In genomic region chr7:40232242-40232929, GRCh38 we compare ENCODE assay signal across 8 cellular contexts.
DNase-seq lines count a peak whose midpoint lies in the region; ATAC-seq, FAIRE-seq and TF ChIP-seq lines count a peak whose summit lies in the region.

No MANE protein-coding gene starts in this region.

- H3K4me3 ChIP-seq in epithelial cell of esophagus (ENCODE audit: low read length) (no peak overlapping the region), osteoblast (ENCODE audit: insufficient read depth, low read length) (no peak overlapping the region)

- H3K79me2 ChIP-seq in osteoblast (ENCODE audit: insufficient read depth, low read length), result no peaks in the 10 kb centered on the region

- peak overlapping the region; percentile 71 for H2AFZ ChIP-seq in osteoblast (ENCODE audit: low read length)

- ATAC-seq in GM18517 (IDR thresholded peaks at IDR 0.05; ENCODE audit: unreplicated experiment), result no peak
- no peak for ATAC-seq in natural killer cell treated with Interleukin-12 subunit alpha and Interleukin-12 subunit beta and Interleukin-15 and Interleukin-18, amount 100 ng/mL, for 72 hours

- no peaks in the 10 kb centered on the region for H3K36me3 ChIP-seq in osteoblast (ENCODE audit: insufficient read depth, low read length)

- peaks cover 2% of the 10 kb centered on the region for H3K4me1 ChIP-seq in osteoblast (ENCODE audit: insufficient read depth, low read length)

- H3K4me1 Mint-ChIP-seq in natural killer cell treated with Interleukin-12 subunit alpha and Interleukin-12 subunit beta and Interleukin-15 and Interleukin-18, amount 100 ng/mL, for 72 hours (ENCODE audit: low read depth in 2 of 2), result no peaks in the 10 kb centered on the region

- H3K27ac Mint-ChIP-seq in natural killer cell treated with Interleukin-12 subunit alpha and Interleukin-12 subunit beta and Interleukin-15 and Interleukin-18, amount 100 ng/mL, for 72 hours, result no peak overlapping the region

- no peaks in the 10 kb centered on the region for H3K9me3 ChIP-seq in osteoblast (ENCODE audit: low read depth, low read length)

- H3K27me3 Mint-ChIP-seq in natural killer cell treated with Interleukin-12 subunit alpha and Interleukin-12 subunit beta and Interleukin-15 and Interleukin-18, amount 100 ng/mL, for 72 hours, result no peaks in the 10 kb centered on the region

- H3K9me3 Mint-ChIP-seq in natural killer cell treated with Interleukin-12 subunit alpha and Interleukin-12 subunit beta and Interleukin-15 and Interleukin-18, amount 100 ng/mL, for 72 hours, result no peaks in the 10 kb centered on the region

- H4K20me1 ChIP-seq in osteoblast (ENCODE audit: insufficient read depth, low read length), result no peaks in the 10 kb centered on the region

- H3K27ac ChIP-seq in osteoblast (ENCODE audit: low read depth, low read length), result no peak overlapping the region

- peak; percentile 96 for FAIRE-seq in G401.6 (lab: Jason Lieb, UNC)

- no peaks in the 10 kb centered on the region for H3K36me3 Mint-ChIP-seq in natural killer cell treated with Interleukin-12 subunit alpha and Interleukin-12 subunit beta and Interleukin-15 and Interleukin-18, amount 100 ng/mL, for 72 hours

- peak; percentile 70 for DNase-seq in A172 (ENCODE audit: low spot score)
- DNase-seq in HPDE6-E6E7 (ENCODE audit: extremely low spot score), result peak; percentile 13
- DNase-seq in RKO (ENCODE audit: low spot score), result peak; percentile 72
- peak; percentile 61 for DNase-seq in epithelial cell of esophagus (ENCODE audit: low read depth)
- DNase-seq in osteoblast (ENCODE audit: insufficient read length, low spot score, missing footprints), result no peak
- DNase-seq in natural killer cell treated with Interleukin-12 subunit alpha and Interleukin-12 subunit beta and Interleukin-15 and Interleukin-18, amount 100 ng/mL, for 72 hours (ENCODE audit: low spot score), result no peak

- TF ChIP-seq CTCF in epithelial cell of esophagus (IDR thresholded peaks at IDR 0.05; ENCODE audit: insufficient read depth, low read depth, low read length, missing control alignments) (peak; percentile 62), osteoblast (IDR thresholded peaks at IDR 0.05; ENCODE audit: extremely low read depth, low read depth, low read length) (peak; percentile 76)

- H3K4me2 ChIP-seq in osteoblast (ENCODE audit: insufficient read depth, low read length), result no peak overlapping the region

- H3K27me3 ChIP-seq in osteoblast (ENCODE audit: insufficient read depth, low read length), result no peaks in the 10 kb centered on the region

- no peak overlapping the region for H3K4me3 Mint-ChIP-seq in natural killer cell treated with Interleukin-12 subunit alpha and Interleukin-12 subunit beta and Interleukin-15 and Interleukin-18, amount 100 ng/mL, for 72 hours

Comparison
In these comparisons a context has a peak if more than half of its experiments do, and no peak if none do; other contexts are left out.
1. DNase-seq: peak in A172 (single experiment), HPDE6-E6E7 (single experiment), RKO (single experiment) and epithelial cell of esophagus (single experiment); none in osteoblast (single experiment) and natural killer cell treated with Interleukin-12 subunit alpha and Interleukin-12 subunit beta and Interleukin-15 and Interleukin-18, amount 100 ng/mL, for 72 hours (single experiment).